Comparison of ENCODE assay signal across 8 cellular contexts in genomic region chr11:74493816-74494630, GRCh38. TPM values are rescaled to one million over a fixed set of nuclear protein-coding genes. Genes with fewer than 3 reads are reported as not detected.
DNase-seq lines count a peak whose midpoint lies in the region; ATAC-seq and TF ChIP-seq lines count a peak whose summit lies in the region.

No MANE protein-coding gene starts in this region.

- H3K4me3 Mint-ChIP-seq in activated CD4-positive, alpha-beta memory T cell treated with anti-CD3 and anti-CD28 coated beads, Interleukin-2, amount 10 ng/mL, durations not matched to agents 7 days and 5 days = peak overlapping the region; percentile 81
- peak overlapping the region; percentile 62 for H3K4me3 Mint-ChIP-seq in stimulated activated effector memory CD8-positive, alpha-beta T cell treated with anti-CD3 and anti-CD28 coated beads, Interleukin-12 subunit alpha, Interleukin-12 subunit beta, amount 100 ng/mL, for 72 hours

- no peaks in the 10 kb centered on the region for H4K20me1 ChIP-seq in BLaER1

- H3K36me3 ChIP-seq in BLaER1 (no peaks in the 10 kb centered on the region), HEK293 (ENCODE audit: control insufficient read depth in 2 of 2, insufficient read depth in 1 of 2, low read length in 2 of 2) (no peaks in the 10 kb centered on the region)

- POLR2A ChIA-PET in HEK293 (lab: Yijun Ruan, JAX) = interaction anchor here (0.6 to 2.5 kb wide), 26 partner anchors 9 to 748 kb away, joined by 3 to 22 read pairs (median 4); partner anchors contain the start of genes PGM2L1, POLD3 and UCP2
- POLR2A ChIA-PET in activated CD4-positive, alpha-beta memory T cell treated with anti-CD3 and anti-CD28 coated beads, Interleukin-2, amount 10 ng/mL, durations not matched to agents 7 days and 5 days (lab: Charles Lee) = interaction anchor here (0.6 to 2.6 kb wide), 22 partner anchors 8 to 706 kb away, joined by 3 to 37 read pairs (median 4); partner anchors contain the start of genes C2CD3, PGM2L1, POLD3 and PPME1

- CTCF ChIA-PET in HEK293 (lab: Yijun Ruan, JAX) = interaction anchor here (0.5 to 2.1 kb wide), 6 partner anchors 20 to 639 kb away, joined by 3 to 5 read pairs (median 3); no protein-coding TSS in a partner anchor
- CTCF ChIA-PET in activated CD4-positive, alpha-beta memory T cell treated with anti-CD3 and anti-CD28 coated beads, Interleukin-2, amount 10 ng/mL, durations not matched to agents 7 days and 5 days (lab: Charles Lee) = interaction anchor here (0.6 to 2.8 kb wide), 9 partner anchors 10 to 781 kb away, joined by 3 to 19 read pairs (median 4); partner anchors contain the start of gene PGM2L1

- no peaks in the 10 kb centered on the region for H3K9me3 Mint-ChIP-seq in activated CD4-positive, alpha-beta memory T cell treated with anti-CD3 and anti-CD28 coated beads, Interleukin-2, amount 10 ng/mL, durations not matched to agents 7 days and 5 days
- no peaks in the 10 kb centered on the region for H3K9me3 Mint-ChIP-seq in stimulated activated effector memory CD8-positive, alpha-beta T cell treated with anti-CD3 and anti-CD28 coated beads, Interleukin-12 subunit alpha, Interleukin-12 subunit beta, amount 100 ng/mL, for 72 hours

- no peaks in the 10 kb centered on the region for H3K27me3 Mint-ChIP-seq in activated CD4-positive, alpha-beta memory T cell treated with anti-CD3 and anti-CD28 coated beads, Interleukin-2, amount 10 ng/mL, durations not matched to agents 7 days and 5 days

- no peaks in the 10 kb centered on the region for H3K27me3 ChIP-seq in BLaER1

- peak overlapping the region; percentile 81 for H3K4me2 ChIP-seq in BLaER1

- H3K27ac Mint-ChIP-seq in activated CD4-positive, alpha-beta memory T cell treated with anti-CD3 and anti-CD28 coated beads, Interleukin-2, amount 10 ng/mL, durations not matched to agents 7 days and 5 days = peak overlapping the region; percentile 75
- H3K27ac Mint-ChIP-seq in stimulated activated effector memory CD8-positive, alpha-beta T cell treated with anti-CD3 and anti-CD28 coated beads, Interleukin-12 subunit alpha, Interleukin-12 subunit beta, amount 100 ng/mL, for 72 hours = peak overlapping the region; percentile 10

- H3K4me1 Mint-ChIP-seq in activated CD4-positive, alpha-beta memory T cell treated with anti-CD3 and anti-CD28 coated beads, Interleukin-2, amount 10 ng/mL, durations not matched to agents 7 days and 5 days = peaks cover 19% of the 10 kb centered on the region
- peaks cover 18% of the 10 kb centered on the region for H3K4me1 Mint-ChIP-seq in stimulated activated effector memory CD8-positive, alpha-beta T cell treated with anti-CD3 and anti-CD28 coated beads, Interleukin-12 subunit alpha, Interleukin-12 subunit beta, amount 100 ng/mL, for 72 hours

- peak overlapping the region; percentile 96 for H3K4me3 ChIP-seq in BLaER1
- peak overlapping the region; percentile 70 for H3K4me3 ChIP-seq in HEK293 (ENCODE audit: low read depth, low read length)
- H3K4me3 ChIP-seq in iPS-11a (ENCODE audit: low read depth, low read length) = peak overlapping the region; percentile 80

- peaks cover 12% of the 10 kb centered on the region; the same call in 1 of the 2 replicates for H3K9me3 ChIP-seq in BLaER1
- no peaks in the 10 kb centered on the region for H3K9me3 ChIP-seq in HEK293 (ENCODE audit: control insufficient read depth, insufficient read depth, low read depth, low read length)

- H3K9ac ChIP-seq in BLaER1 = peak overlapping the region; percentile 98

- no peak for DNase-seq in activated CD4-positive, alpha-beta memory T cell treated with anti-CD3 and anti-CD28 coated beads, Interleukin-2, amount 10 ng/mL, durations not matched to agents 7 days and 5 days
- no peak for DNase-seq in stimulated activated effector memory CD8-positive, alpha-beta T cell treated with anti-CD3 and anti-CD28 coated beads, Interleukin-12 subunit alpha, Interleukin-12 subunit beta, amount 100 ng/mL, for 72 hours (ENCODE audit: low spot score in 2 of 2)

- TF ChIP-seq CTCF in HEK293 (tag by site-specific recombination; IDR thresholded peaks at IDR 0.05) = no peak

- peak overlapping the region; percentile 98 for H3K27ac ChIP-seq in BLaER1
- H3K27ac ChIP-seq in HEK293 (ENCODE audit: extremely low read depth, low read depth, low read length) = peak overlapping the region; percentile 96; the same call in 1 of the 2 replicates

- H3K36me3 Mint-ChIP-seq in activated CD4-positive, alpha-beta memory T cell treated with anti-CD3 and anti-CD28 coated beads, Interleukin-2, amount 10 ng/mL, durations not matched to agents 7 days and 5 days (ENCODE audit: low read depth) = no peaks in the 10 kb centered on the region
- no peaks in the 10 kb centered on the region for H3K36me3 Mint-ChIP-seq in stimulated activated effector memory CD8-positive, alpha-beta T cell treated with anti-CD3 and anti-CD28 coated beads, Interleukin-12 subunit alpha, Interleukin-12 subunit beta, amount 100 ng/mL, for 72 hours

- H3K4me1 ChIP-seq in BLaER1 = peaks cover 17% of the 10 kb centered on the region
- no peaks in the 10 kb centered on the region for H3K4me1 ChIP-seq in HEK293 (ENCODE audit: control insufficient read depth, insufficient read depth, low read length)

- ATAC-seq in stimulated activated effector memory CD8-positive, alpha-beta T cell treated with anti-CD3 and anti-CD28 coated beads, Interleukin-12 subunit alpha, Interleukin-12 subunit beta, amount 100 ng/mL, for 72 hours = no peak
- ATAC-seq in HG03095 (IDR thresholded peaks at IDR 0.05; ENCODE audit: unreplicated experiment) (no peak), HG02678 (IDR thresholded peaks at IDR 0.05; ENCODE audit: unreplicated experiment) (no peak), HG02970 (IDR thresholded peaks at IDR 0.05; ENCODE audit: low FRiP score, unreplicated experiment) (no peak)

TF ChIP-seq in HEK293, 187 proteins besides CTCF, POLR2A, EP300 and RAD21 (continues in another document):
- TF ChIP-seq ZNF501 (tag by site-specific recombination; IDR thresholded peaks at IDR 0.05) (no peak), PRDM10 (tag by site-specific recombination; IDR thresholded peaks at IDR 0.05) (peak; percentile 7; the same call in 1 of the 2 replicates), SP3 (tag by site-specific recombination; IDR thresholded peaks at IDR 0.05) (peak; percentile 73; the same call in 1 of the 2 replicates), ZNF596 (tag by site-specific recombination; IDR thresholded peaks at IDR 0.05) (no peak), ZNF600 (tag by site-specific recombination; IDR thresholded peaks at IDR 0.05) (no peak), SETDB1 (IDR thresholded peaks at IDR 0.05; ENCODE audit: insufficient read length, low read length) (no peak), KLF1 (tag by site-specific recombination; IDR thresholded peaks at IDR 0.05) (no peak)
- TF ChIP-seq, protein P1, sequence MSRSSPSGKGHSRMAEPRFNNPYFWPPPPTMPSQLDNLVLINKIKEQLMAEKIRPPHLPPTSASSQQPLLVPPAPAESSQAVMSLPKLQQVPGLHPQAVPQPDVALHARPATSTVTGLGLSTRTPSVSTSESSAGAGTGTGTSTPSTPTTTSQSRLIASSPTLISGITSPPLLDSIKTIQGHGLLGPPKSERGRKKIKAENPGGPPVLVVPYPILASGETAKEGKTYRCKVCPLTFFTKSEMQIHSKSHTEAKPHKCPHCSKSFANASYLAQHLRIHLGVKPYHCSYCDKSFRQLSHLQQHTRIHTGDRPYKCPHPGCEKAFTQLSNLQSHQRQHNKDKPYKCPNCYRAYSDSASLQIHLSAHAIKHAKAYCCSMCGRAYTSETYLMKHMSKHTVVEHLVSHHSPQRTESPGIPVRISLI (tag by site-specific recombination; IDR thresholded peaks at IDR 0.05) = peak; percentile 77

RNA-seq across cellular contexts. Expression of gene LIPT2, which starts 0.5 kb away (rescaled TPM):
- 1 to 10 TPM; 1.4 to 2.6 TPM for total RNA-seq in activated CD4-positive, alpha-beta memory T cell treated with anti-CD3 and anti-CD28 coated beads, Interleukin-2, amount 10 ng/mL, durations not matched to agents 7 days and 5 days

RNA-seq across cellular contexts. Expression of gene KCNE3, which starts 26.7 kb away (rescaled TPM):
- total RNA-seq in activated CD4-positive, alpha-beta memory T cell treated with anti-CD3 and anti-CD28 coated beads, Interleukin-2, amount 10 ng/mL, durations not matched to agents 7 days and 5 days = not detected
